In genomic region chr12:69985656-69986055, GRCh38 we compare ENCODE assay signal across 8 cellular contexts.
DNase-seq lines count a peak whose midpoint lies in the region; ATAC-seq and TF ChIP-seq lines count a peak whose summit lies in the region.

No MANE protein-coding gene starts in this region.

- H3K4me3 Mint-ChIP-seq in chondrocyte (ENCODE audit: unreplicated experiment) = no peak overlapping the region

- no peaks in the 10 kb centered on the region for H3K9me3 ChIP-seq in upper lobe of right lung

- no peak overlapping the region for H3K27ac ChIP-seq in upper lobe of right lung

- H3K27me3 Mint-ChIP-seq in chondrocyte (ENCODE audit: low read depth) = no peaks in the 10 kb centered on the region

- no peaks in the 10 kb centered on the region for H3K9me3 Mint-ChIP-seq in chondrocyte (ENCODE audit: low read depth)

- no peak overlapping the region for H3K4me3 ChIP-seq in upper lobe of right lung

- ATAC-seq in GM19351 (IDR thresholded peaks at IDR 0.05; ENCODE audit: unreplicated experiment) = peak; percentile 90
- peak; percentile 83 for ATAC-seq in HG03521 (IDR thresholded peaks at IDR 0.05; ENCODE audit: unreplicated experiment)
- peak; percentile 64 for ATAC-seq in upper lobe of right lung
- ATAC-seq in HG03039 (IDR thresholded peaks at IDR 0.05; ENCODE audit: unreplicated experiment) = no peak

- intact Hi-C loops in upper lobe of right lung (cut with DNase I) = no loop called here

- no peaks in the 10 kb centered on the region for H3K36me3 Mint-ChIP-seq in chondrocyte (ENCODE audit: low read depth)

- H3K27me3 ChIP-seq in upper lobe of right lung = no peaks in the 10 kb centered on the region

- peak; percentile 44 for TF ChIP-seq CTCF in chondrocyte (IDR thresholded peaks at IDR 0.05)
- no peak for TF ChIP-seq CTCF in upper lobe of right lung (IDR thresholded peaks at IDR 0.05)

- peaks cover 13% of the 10 kb centered on the region for H3K4me1 ChIP-seq in upper lobe of right lung

- peaks cover 4% of the 10 kb centered on the region for H3K4me1 Mint-ChIP-seq in chondrocyte (ENCODE audit: low read depth)

- DNase-seq in COLO668 (lab: John Stamatoyannopoulos, UW; ENCODE audit: unreplicated experiment) = peak; percentile 34
- DNase-seq in chondrocyte (ENCODE audit: low spot score) = no peak
- DNase-seq in upper lobe of right lung = no peak
- no peak for DNase-seq in occipital lobe (lab: John Stamatoyannopoulos, UW)
- no peak for DNase-seq in hippocampal formation (lab: John Stamatoyannopoulos, UW)

- no peaks in the 10 kb centered on the region for H3K36me3 ChIP-seq in upper lobe of right lung

- H3K27ac Mint-ChIP-seq in chondrocyte (ENCODE audit: unreplicated experiment) = no peak overlapping the region
